In the genomic region with DNA sequence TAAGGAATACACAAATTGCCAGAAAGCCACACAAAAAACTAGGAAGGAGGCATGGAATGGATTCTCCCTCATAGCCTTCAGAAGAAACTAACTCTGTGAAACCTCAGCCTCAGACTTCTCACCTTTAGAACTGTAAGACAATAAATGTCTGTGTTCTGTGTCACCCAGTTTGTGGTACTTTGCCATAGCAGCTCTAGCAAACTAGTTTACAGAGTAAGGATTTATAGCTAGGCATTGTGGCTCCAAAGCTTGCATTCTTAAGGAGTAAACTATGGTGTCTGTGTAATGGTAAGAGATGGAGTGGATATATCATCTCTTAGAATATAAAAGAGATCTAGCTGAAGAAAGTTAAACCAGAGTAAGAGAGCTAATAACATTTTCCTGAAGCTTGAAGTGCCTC, we compare ENCODE assay signal across 25 cellular contexts. TPM values are rescaled to one million over a fixed set of nuclear protein-coding genes. Genes with fewer than 3 reads are reported as not detected.
"Had no signal": no experiment of that assay in that cellular context is flagged by ENCODE, and none has a peak within 500 bp of the region (broad histone marks: within the 10 kb centered on the region; RNA-seq: fewer than 3 reads in every experiment).

No MANE protein-coding gene starts in this region.

- H3K4me3 ChIP-seq: stomach, suprapubic skin, testis, thoracic aorta, thyroid gland, tibial artery, tibial nerve, transverse colon, upper lobe of left lung, upper lobe of right lung, uterus, vagina had no signal

- H3K36me3 ChIP-seq: stomach, suprapubic skin, thoracic aorta, thyroid gland, tibial artery, tibial nerve, transverse colon, upper lobe of left lung, upper lobe of right lung, uterus, vagina had no signal

- H3K27me3 ChIP-seq: stomach, suprapubic skin, testis, thyroid gland, tibial artery, tibial nerve, transverse colon, upper lobe of left lung, upper lobe of right lung, uterus, vagina had no signal

- H3K9me3 ChIP-seq: stomach, suprapubic skin, testis, thoracic aorta, thyroid gland, tibial artery, tibial nerve, transverse colon, upper lobe of left lung, upper lobe of right lung, uterus, vagina had no signal

- FAIRE-seq: urothelium cell line had no signal

- H3K27ac ChIP-seq: stomach, suprapubic skin, testis, thoracic aorta, thyroid gland, tibial artery, tibial nerve, upper lobe of left lung, upper lobe of right lung, uterus, vagina had no signal

- H3K4me1 ChIP-seq: stomach, suprapubic skin, testis, thyroid gland, tibial artery, tibial nerve, transverse colon, upper lobe of left lung, upper lobe of right lung, uterus, vagina had no signal

- DNase-seq: stimulated activated CD4-positive, alpha-beta T cell treated with anti-CD3 and anti-CD28 coated beads, Interleukin-2, amount 100 ng/mL, for 48 hours; stimulated activated CD4-positive, alpha-beta T cell treated with anti-CD3 and anti-CD28 coated beads, Interleukin-4, amount 100 ng/mL, for 1 hour; stimulated activated CD4-positive, alpha-beta T cell treated with anti-CD3 and anti-CD28 coated beads, Interleukin-4, amount 100 ng/mL, for 24 hours; stimulated activated CD4-positive, alpha-beta T cell treated with anti-CD3 and anti-CD28 coated beads, Interleukin-4, amount 100 ng/mL, for 4 hours; stimulated activated CD8-positive, alpha-beta memory T cell treated with anti-CD3 and anti-CD28 coated beads, Interleukin-4, amount 100 ng/mL, for 48 hours; stimulated activated naive B cell treated with anti-CD40 and anti-IgM and Interleukin-4, amounts not matched to agents 10 μg/mL and 1 μg/mL and 100 μg/mL, for 72 hours; stimulated activated naive CD4-positive, alpha-beta T cell; stimulated activated naive CD4-positive, alpha-beta T cell treated with Interleukin-2 at 50 U/mL for 16 hours; stimulated activated naive CD8-positive, alpha-beta T cell treated with anti-CD3 and anti-CD28 coated beads, Interleukin-15, amount 100 ng/mL, for 72 hours; stimulated activated naive CD8-positive, alpha-beta T cell treated with anti-CD3 and anti-CD28 coated beads, Interleukin-15, Interleukin-2, amounts not matched to agents 100 U/mL and 50 U/mL, for 24 hours; stomach; substantia nigra; testis; thyroid gland; tibial artery; transverse colon; trophoblast cell; upper lobe of left lung; upper lobe of right lung; uterus had no signal

RNA-seq across cellular contexts. Expression of gene EPHA6, which starts 18.9 kb away (rescaled TPM):
- total RNA-seq: suprapubic skin, upper lobe of right lung had no signal
